ENCODE assay signal across 9 cellular contexts in the genomic region with DNA sequence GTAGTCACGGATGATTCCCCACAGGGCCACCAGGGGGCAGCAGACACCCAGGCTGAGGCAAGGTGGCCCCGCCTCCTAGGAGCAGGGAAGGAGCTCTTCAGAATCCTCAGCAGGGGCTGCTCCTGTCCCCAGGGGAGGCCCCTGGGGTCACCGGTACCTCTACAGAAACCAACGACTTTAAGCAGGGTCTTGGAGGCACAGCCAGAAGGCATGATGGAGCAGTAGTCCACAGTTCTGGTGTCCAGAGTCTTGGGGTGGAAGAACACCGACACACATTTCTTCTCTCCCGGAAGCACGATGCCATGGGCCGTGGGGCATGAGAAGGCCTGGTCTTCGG. TPM values are rescaled to one million over a fixed set of nuclear protein-coding genes. Genes with fewer than 3 reads are reported as not detected.
DNase-seq lines count a peak whose midpoint lies in the region; ATAC-seq and TF ChIP-seq lines count a peak whose summit lies in the region.
"Had no signal": no experiment of that assay in that cellular context is flagged by ENCODE, and none has a peak within 500 bp of the region (broad histone marks: within the 10 kb centered on the region; RNA-seq: fewer than 3 reads in every experiment).

No MANE protein-coding gene starts in this region.

- peaks cover 0 to 5% (median 0%) of the 10 kb centered on the region in 45 donors for H3K27me3 ChIP-seq in dorsolateral prefrontal cortex

- H3K4me3 ChIP-seq in dorsolateral prefrontal cortex: no peak overlapping the region
- H3K4me3 ChIP-seq: BLaER1 treated with 17β-estradiol and CSF1 and Interleukin-3, amounts not matched to agents 10 nM and 100 nM had no signal

- DNase-seq in NCI-H524 (lab: John Stamatoyannopoulos, UW): peak; percentile 53 to 73
- no peak for DNase-seq in NCI-H524 treated with DMSO at 0.1 percent for 48 hours (lab: John Stamatoyannopoulos, UW)
- peak; percentile 82 for DNase-seq in NCI-H510A treated with DMSO at 0.1 percent for 48 hours (lab: John Stamatoyannopoulos, UW)
- peak; percentile 52 to 70 for DNase-seq in activated CD4-positive, alpha-beta T cell treated with anti-CD3 and anti-CD28 coated beads, Interleukin-2, amount 50 U/mL, for 24 hours (ENCODE audit: low read depth in 1 of 2, low spot score in 1 of 2)
- peak; percentile 81 to 92 (median 86) for DNase-seq in dorsolateral prefrontal cortex
- peak; percentile 90 for DNase-seq in medulla oblongata (ENCODE audit: extremely low spot score)
- DNase-seq in stimulated activated CD8-positive, alpha-beta memory T cell treated with anti-CD3 and anti-CD28 coated beads, Interleukin-15, amount 100 ng/mL, for 1 hour (ENCODE audit: low read depth): peak; percentile 55

- ATAC-seq in HG03159 (IDR thresholded peaks at IDR 0.05; ENCODE audit: unreplicated experiment): peak; percentile 86

- intact Hi-C loops in dorsolateral prefrontal cortex (cut with DNase I): loop anchor here in 1 of 2 donors (2.0 kb wide), 1 partner anchor 33 kb away; no protein-coding TSS in a partner anchor

- H3K27ac ChIP-seq in dorsolateral prefrontal cortex: peak overlapping the region in 2 of 59 donors; percentile 36 to 47
- H3K27ac ChIP-seq: BLaER1 treated with 17β-estradiol and CSF1 and Interleukin-3, amounts not matched to agents 10 nM and 100 nM had no signal

- TF ChIP-seq CTCF in dorsolateral prefrontal cortex (IDR thresholded peaks at IDR 0.05 in 54 of 56, conservative IDR thresholded peaks at IDR 0.05 in 2 of 56; ENCODE audit: low read depth in 1 of 56, partially characterized antibody in 56 of 56): peak; percentile 75 to 100 (median 97)

RNA-seq across cellular contexts. Expression of gene CFAP65, which starts 11.5 kb away (rescaled TPM):
- 1 to 10 TPM in 109 of 120 experiments, under 1 TPM in 11; 0.48 to 4.0 (median 1.8) TPM for total RNA-seq in dorsolateral prefrontal cortex

RNA-seq across cellular contexts. Expression of gene IHH, which starts 30.9 kb away (rescaled TPM):
- under 1 TPM in 33 of 120 experiments, not detected in 87; 0.22 to 0.96 (median 0.31) TPM for total RNA-seq in dorsolateral prefrontal cortex

RNA-seq across cellular contexts. Expression of gene CRYBA2, which starts 36.6 kb away (rescaled TPM):
- total RNA-seq in dorsolateral prefrontal cortex: 1 to 10 TPM in 65 of 120 experiments, under 1 TPM in 14, not detected in 41; 0.57 to 5.4 (median 1.4) TPM

RNA-seq across cellular contexts. Expression of gene FEV, which starts 44.8 kb away (rescaled TPM):
- total RNA-seq in dorsolateral prefrontal cortex: 1 to 10 TPM in 7 of 120 experiments, under 1 TPM in 55, not detected in 58; 0.23 to 2.2 (median 0.44) TPM
